Comparison of ENCODE assay signal across 16 cellular contexts in genomic region chr10:100980327-100981110, GRCh38.
"Had no signal": no experiment of that assay in that cellular context is flagged by ENCODE, and none has a peak within 500 bp of the region (broad histone marks: within the 10 kb centered on the region; RNA-seq: fewer than 3 reads in every experiment).

No MANE protein-coding gene starts in this region.

- H3K36me3 ChIP-seq: ovary had no signal

- H3K4me1 ChIP-seq: colonic mucosa, left lung, tibial artery had no signal

- H3K27ac ChIP-seq: cardiac muscle cell, colonic mucosa, heart left ventricle, left lung, ovary, SJSA1, tibial artery had no signal

- H3K27me3 ChIP-seq: cardiac muscle cell, colonic mucosa, heart left ventricle, left lung, ovary, SJSA1, tibial artery had no signal

- DNase-seq: activated CD4-positive, alpha-beta memory T cell treated with anti-CD3 and anti-CD28 coated beads, Interleukin-2, amount 10 ng/mL, durations not matched to agents 7 days and 5 days; activated CD4-positive, CD25-positive, alpha-beta regulatory T cell treated with anti-CD3 and anti-CD28 coated beads, Interleukin-2, amount 50 U/mL, for 72 hours; activated gamma-delta T cell; colonic mucosa; effector CD4-positive, alpha-beta T cell; foreskin melanocyte; left lung; mesenchymal stem cell; stimulated activated CD4-positive, alpha-beta T cell treated with anti-CD3 and anti-CD28 coated beads, Interleukin-15, amount 100 ng/mL, for 24 hours; stimulated activated CD4-positive, alpha-beta T cell treated with anti-CD3 and anti-CD28 coated beads, Interleukin-4, amount 100 ng/mL, for 24 hours; SW 1271 had no signal

- H3K9me3 ChIP-seq: colonic mucosa, heart left ventricle, left lung, ovary, SJSA1, tibial artery had no signal

- H3K4me3 ChIP-seq: cardiac muscle cell, colonic mucosa, heart left ventricle, left lung, ovary, SJSA1, tibial artery had no signal

- ATAC-seq: heart left ventricle, left lung had no signal
